8 cellular contexts compared by ENCODE assay signal in the genomic region with DNA sequence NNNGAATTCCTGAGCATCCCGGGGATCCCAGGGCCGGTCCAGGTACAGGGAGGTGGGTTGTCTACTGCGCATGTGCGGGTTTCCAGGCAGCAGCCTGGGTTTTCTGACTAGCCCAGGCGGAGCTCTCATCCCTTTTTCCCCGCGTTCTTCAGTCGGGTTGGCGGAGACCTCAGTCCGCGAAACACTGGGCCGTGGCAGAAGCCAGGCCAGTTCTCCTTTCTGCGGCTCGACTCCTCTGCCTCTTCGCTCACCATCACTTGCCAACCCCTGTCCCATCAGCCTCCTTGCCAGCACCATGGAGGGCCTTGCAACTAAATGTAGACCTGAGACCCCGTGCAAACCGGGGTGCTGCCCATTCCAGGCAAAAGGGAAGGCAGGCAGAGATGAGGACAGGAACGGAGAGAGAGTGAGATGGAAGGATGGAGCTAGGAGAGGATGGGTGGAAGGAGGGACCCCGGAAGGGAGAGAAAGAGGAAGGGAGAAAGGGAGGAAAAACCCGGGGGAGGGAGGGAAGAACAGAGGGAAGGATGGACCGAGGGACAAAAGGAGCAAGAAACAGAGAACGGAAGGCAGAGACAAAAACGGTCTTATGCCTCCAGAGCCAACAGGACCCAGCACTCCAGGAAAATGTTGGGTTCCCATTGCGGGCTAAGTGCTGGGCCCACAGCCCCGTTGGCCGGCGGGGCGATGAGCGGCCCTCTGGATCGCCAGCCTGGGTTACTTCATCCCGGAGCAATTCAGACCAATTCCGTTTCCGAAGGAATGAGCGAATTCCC.
DNase-seq lines count a peak whose midpoint lies in the region; ATAC-seq and TF ChIP-seq lines count a peak whose summit lies in the region.

No MANE protein-coding gene starts in this region.

- H3K27ac ChIP-seq in HUES6 (ENCODE audit: low read depth, low read length), result no peak overlapping the region

- H3K4me3 ChIP-seq in HUES6 (ENCODE audit: low read depth, low read length), result peak overlapping the region; percentile 29
- H3K4me3 ChIP-seq in iPS-18c (ENCODE audit: insufficient read depth, low read depth, low read length), result peak overlapping the region; percentile 38; the same call in 1 of the 2 replicates

- no peak for ATAC-seq in GM18520 (IDR thresholded peaks at IDR 0.05; ENCODE audit: unreplicated experiment)
- no peak for ATAC-seq in HG03342 (IDR thresholded peaks at IDR 0.05; ENCODE audit: unreplicated experiment)

- peaks cover 2% of the 10 kb centered on the region for H3K36me3 Mint-ChIP-seq in activated CD4-positive, alpha-beta T cell treated with anti-CD3 and anti-CD28 coated beads, Interleukin-2, amount 10 ng/mL, durations not matched to agents 7 days and 5 days (ENCODE audit: low read depth)

- POLR2A ChIA-PET in activated CD4-positive, alpha-beta T cell treated with anti-CD3 and anti-CD28 coated beads, Interleukin-2, amount 10 ng/mL, durations not matched to agents 7 days and 5 days (lab: Charles Lee), result no interaction called here

- H3K9me3 Mint-ChIP-seq in activated CD4-positive, alpha-beta T cell treated with anti-CD3 and anti-CD28 coated beads, Interleukin-2, amount 10 ng/mL, durations not matched to agents 7 days and 5 days, result peaks cover 21% of the 10 kb centered on the region

- no peaks in the 10 kb centered on the region for H3K36me3 ChIP-seq in HUES6 (ENCODE audit: control insufficient read depth, insufficient read depth, low read length)

- peak; percentile 50 for DNase-seq in GM13976 (ENCODE audit: low spot score)
- DNase-seq in activated CD8-positive, alpha-beta memory T cell treated with anti-CD3 and anti-CD28 coated beads, Interleukin-2, amount 50 U/mL, for 48 hours, result peak; percentile 64
- no peak for DNase-seq in NK-92 (lab: John Stamatoyannopoulos, UW; ENCODE audit: unreplicated experiment)
- no peak for DNase-seq in activated CD4-positive, alpha-beta T cell treated with anti-CD3 and anti-CD28 coated beads, Interleukin-2, amount 10 ng/mL, durations not matched to agents 7 days and 5 days

- H3K9ac ChIP-seq in HUES6 (ENCODE audit: low read length), result no peak overlapping the region

- H3K4me1 Mint-ChIP-seq in activated CD4-positive, alpha-beta T cell treated with anti-CD3 and anti-CD28 coated beads, Interleukin-2, amount 10 ng/mL, durations not matched to agents 7 days and 5 days, result no peaks in the 10 kb centered on the region

- in situ Hi-C loops in GM13976 (cut with MboI; ENCODE audit: low sequenced_read_pairs, unreplicated experiment), result no loop called here

- no peak for TF ChIP-seq CTCF in GM13976 (IDR thresholded peaks at IDR 0.05; ENCODE audit: borderline replicate concordance, control extremely low read depth, extremely low read depth, insufficient read depth, missing control alignments)

- H3K9me3 ChIP-seq in HUES6 (ENCODE audit: control insufficient read depth, insufficient read depth, low read depth, low read length), result peaks cover 50% of the 10 kb centered on the region
- peaks cover 20% of the 10 kb centered on the region for H3K9me3 ChIP-seq in iPS-18c (ENCODE audit: control insufficient read depth, insufficient read depth, low read length)

- no peak overlapping the region for H3K27ac Mint-ChIP-seq in activated CD4-positive, alpha-beta T cell treated with anti-CD3 and anti-CD28 coated beads, Interleukin-2, amount 10 ng/mL, durations not matched to agents 7 days and 5 days

- CTCF ChIA-PET in activated CD4-positive, alpha-beta T cell treated with anti-CD3 and anti-CD28 coated beads, Interleukin-2, amount 10 ng/mL, durations not matched to agents 7 days and 5 days (lab: Charles Lee), result no interaction called here

- peaks cover 3% of the 10 kb centered on the region for H3K27me3 ChIP-seq in HUES6 (ENCODE audit: control insufficient read depth, insufficient read depth, low read length)

- H3K4me3 Mint-ChIP-seq in activated CD4-positive, alpha-beta T cell treated with anti-CD3 and anti-CD28 coated beads, Interleukin-2, amount 10 ng/mL, durations not matched to agents 7 days and 5 days, result no peak overlapping the region

- H3K27me3 Mint-ChIP-seq in activated CD4-positive, alpha-beta T cell treated with anti-CD3 and anti-CD28 coated beads, Interleukin-2, amount 10 ng/mL, durations not matched to agents 7 days and 5 days, result no peaks in the 10 kb centered on the region

- H3K4me1 ChIP-seq in HUES6 (ENCODE audit: control insufficient read depth, insufficient read depth, low read length), result no peaks in the 10 kb centered on the region

Comparison
In these comparisons a context has a peak if more than half of its experiments do, and no peak if none do; other contexts are left out.
1. DNase-seq: peak in GM13976 (single experiment) and activated CD8-positive, alpha-beta memory T cell treated with anti-CD3 and anti-CD28 coated beads, Interleukin-2, amount 50 U/mL, for 48 hours (single experiment); none in NK-92 (single experiment) and activated CD4-positive, alpha-beta T cell treated with anti-CD3 and anti-CD28 coated beads, Interleukin-2, amount 10 ng/mL, durations not matched to agents 7 days and 5 days (single experiment).